In genomic region chr1:35539824-35540261, GRCh38 we compare ENCODE assay signal across 10 cellular contexts. TPM values are rescaled to one million over a fixed set of nuclear protein-coding genes. Genes with fewer than 3 reads are reported as not detected.
A peak's percentile ranks its signal among the peaks of the same experiment; 100 is the strongest.
DNase-seq lines count a peak whose midpoint lies in the region; ATAC-seq and TF ChIP-seq lines count a peak whose summit lies in the region.
"Had no signal": no experiment of that assay in that cellular context is flagged by ENCODE, and none has a peak within 500 bp of the region (broad histone marks: within the 10 kb centered on the region; RNA-seq: fewer than 3 reads in every experiment).

No MANE protein-coding gene starts in this region.

- H3K27me3 ChIP-seq in adrenal gland (no peaks in the 10 kb centered on the region), mesenchymal stem cell (ENCODE audit: control insufficient read depth in 1 of 2, insufficient read depth in 1 of 2, low read length in 2 of 2) (no peaks in the 10 kb centered on the region)
- H3K27me3 ChIP-seq: gastrocnemius medialis had no signal

- peaks cover 14% of the 10 kb centered on the region for H3K79me1 ChIP-seq in mesenchymal stem cell (replicated peaks; ENCODE audit: low read length, poor library complexity, severe bottlenecking)

- no peak overlapping the region for H2BK120ac ChIP-seq in mesenchymal stem cell (ENCODE audit: low read depth, low read length)

- H3K9ac ChIP-seq in mesenchymal stem cell (ENCODE audit: low read length), result peak overlapping the region; percentile 71

- no peaks in the 10 kb centered on the region for H3K36me3 ChIP-seq in adrenal gland (replicated peaks in 1 of 2)
- peaks cover 7 to 12% of the 10 kb centered on the region in 2 experiments for H3K36me3 ChIP-seq in mesenchymal stem cell (ENCODE audit: control insufficient read depth in 1 of 2, insufficient read depth in 2 of 2, low read depth in 1 of 2, low read length in 2 of 2)
- peaks cover 40% of the 10 kb centered on the region for H3K36me3 ChIP-seq in OCI-LY7 (ENCODE audit: insufficient read depth, low read length)
- H3K36me3 ChIP-seq: gastrocnemius medialis had no signal

- peak overlapping the region; percentile 48 to 73 for H3K4me3 Mint-ChIP-seq in CD14-positive monocyte

- H3K27ac Mint-ChIP-seq in CD14-positive monocyte, result peak overlapping the region; percentile 85 to 95 (median 92)

- TF ChIP-seq POLR2A in adrenal gland (IDR thresholded peaks at IDR 0.05), result no peak

- H3K4me3 ChIP-seq in adrenal gland, result no peak overlapping the region
- H3K4me3 ChIP-seq in mesenchymal stem cell (ENCODE audit: insufficient read depth in 1 of 2, low read depth in 1 of 2, low read length in 2 of 2), result peak overlapping the region in 1 of 2 experiments; percentile 53
- H3K4me3 ChIP-seq in OCI-LY7 (ENCODE audit: low read depth, low read length, poor library complexity, severe bottlenecking), result no peak overlapping the region
- H3K4me3 ChIP-seq: gastrocnemius medialis had no signal

- peaks cover 28 to 69% of the 10 kb centered on the region in 2 donors for H3K4me1 ChIP-seq in adrenal gland (replicated peaks in 1 of 2)
- peaks cover 11% of the 10 kb centered on the region for H3K4me1 ChIP-seq in mesenchymal stem cell (ENCODE audit: control insufficient read depth, insufficient read depth, low read depth, low read length)
- peaks cover 14% of the 10 kb centered on the region for H3K4me1 ChIP-seq in OCI-LY7 (ENCODE audit: insufficient read depth, low read length, poor library complexity, severe bottlenecking)

- H4K20me1 ChIP-seq in OCI-LY7 (ENCODE audit: insufficient read depth, low read length), result no peaks in the 10 kb centered on the region

- BruUV-seq in OCI-LY7 (replicated peaks; lab: Mats Ljungman, UMichigan), result no TSS peak

- H3K9me3 ChIP-seq in adrenal gland (replicated peaks in 1 of 3) (no peaks in the 10 kb centered on the region), mesenchymal stem cell (ENCODE audit: control insufficient read depth, low read length) (no peaks in the 10 kb centered on the region), OCI-LY7 (ENCODE audit: low read length) (no peaks in the 10 kb centered on the region)
- H3K9me3 ChIP-seq: gastrocnemius medialis had no signal

- H2AFZ ChIP-seq in mesenchymal stem cell (ENCODE audit: low read depth, low read length) (no peak overlapping the region), OCI-LY7 (ENCODE audit: low read length) (no peak overlapping the region)

- H3K27ac ChIP-seq in adrenal gland (peak overlapping the region in 4 of 5 donors; percentile 6 to 76 (median 37)), mesenchymal stem cell (ENCODE audit: low read length, poor library complexity, severe bottlenecking) (peak overlapping the region; percentile 14), OCI-LY7 (ENCODE audit: low read depth, low read length, poor library complexity, severe bottlenecking) (no peak overlapping the region)

- H4K8ac ChIP-seq in mesenchymal stem cell (ENCODE audit: low read length), result no peak overlapping the region

- H2BK5ac ChIP-seq in mesenchymal stem cell (ENCODE audit: low read depth, low read length, poor library complexity, severe bottlenecking), result no peak overlapping the region

- H3K9me2 ChIP-seq in OCI-LY7 (ENCODE audit: insufficient read depth, low read length), result no peaks in the 10 kb centered on the region

- H3K9me3 Mint-ChIP-seq in CD14-positive monocyte, result peaks cover 0 to 2% (median 0%) of the 10 kb centered on the region in 7 donors

- no peaks in the 10 kb centered on the region for H3K79me2 ChIP-seq in OCI-LY7 (ENCODE audit: insufficient read depth, low read depth, low read length)

- H3K18ac ChIP-seq in mesenchymal stem cell (ENCODE audit: low read depth in 1 of 2, low read length in 2 of 2), result no peak overlapping the region

- POLR2A ChIA-PET in OCI-LY7 (lab: Charles Lee), result no interaction called here

- no peak overlapping the region for H2BK12ac ChIP-seq in mesenchymal stem cell (ENCODE audit: low read length in 2 of 2)

- no peak overlapping the region for H3K23ac ChIP-seq in mesenchymal stem cell (ENCODE audit: low read length in 2 of 2)

- intact Hi-C loops in CD14-positive monocyte (cut with micrococcal nuclease), result loop anchor here in 1 of 2 donors (5.0 kb wide), 1 partner anchor 93 kb away; no protein-coding TSS in a partner anchor
- intact Hi-C loops in adrenal gland (cut with DNase I), result no loop called here
- intact Hi-C loops in OCI-LY7 (cut with micrococcal nuclease; ENCODE audit: unreplicated experiment), result no loop called here

- H3K27me3 Mint-ChIP-seq in CD14-positive monocyte (ENCODE audit: low read depth in 3 of 3), result peaks cover 0 to 2% (median 0%) of the 10 kb centered on the region in 3 donors

- H3K14ac ChIP-seq in mesenchymal stem cell (ENCODE audit: low read length in 2 of 2), result no peak overlapping the region

- H3K4me2 ChIP-seq in mesenchymal stem cell (ENCODE audit: low read length, poor library complexity, severe bottlenecking) (no peak overlapping the region), OCI-LY7 (ENCODE audit: low read length) (no peak overlapping the region)

- CTCF ChIA-PET in OCI-LY7 (lab: Charles Lee; ENCODE audit: unreplicated experiment), result no interaction called here

- peak; percentile 48 for ATAC-seq in HG03135 (IDR thresholded peaks at IDR 0.05; ENCODE audit: unreplicated experiment)

- H3K4ac ChIP-seq in mesenchymal stem cell (ENCODE audit: low read depth in 1 of 2, low read length in 2 of 2), result no peak overlapping the region

- no peak for TF ChIP-seq CTCF in CD14-positive monocyte (IDR thresholded peaks at IDR 0.05)
- no peak for TF ChIP-seq CTCF in adrenal gland (IDR thresholded peaks at IDR 0.05)
- TF ChIP-seq CTCF in OCI-LY7 (conservative IDR thresholded peaks at IDR 0.05; ENCODE audit: low read length), result no peak

- DNase-seq in CD14-positive monocyte (ENCODE audit: low spot score) (no peak), adrenal gland (peak in 2 of 7 donors; percentile 37 to 40), mesenchymal stem cell (peak; percentile 30), SKM-1 treated with dmso at 0.1 percent for 144 hours (lab: John Stamatoyannopoulos, UW; ENCODE audit: unreplicated experiment) (no peak), OCI-LY7 (ENCODE audit: low spot score) (no peak), NCI-H1417 (lab: John Stamatoyannopoulos, UW) (no peak)
- no peak for DNase-seq in stimulated activated CD4-positive, alpha-beta T cell treated with anti-CD3 and anti-CD28 coated beads, Interleukin-4, amount 100 ng/mL, for 24 hours
- DNase-seq: gastrocnemius medialis, NCI-H510A treated with DMSO at 0.1 percent for 48 hours had no signal

- H3K36me3 Mint-ChIP-seq in CD14-positive monocyte, result peaks cover 21 to 35% of the 10 kb centered on the region in 2 donors

- H2AK5ac ChIP-seq in mesenchymal stem cell (ENCODE audit: low read length, severe bottlenecking), result no peak overlapping the region

- no peak overlapping the region for H4K91ac ChIP-seq in mesenchymal stem cell (ENCODE audit: low read length)

- H3K4me1 Mint-ChIP-seq in CD14-positive monocyte, result peaks cover 59% of the 10 kb centered on the region

- no peak overlapping the region for H2BK15ac ChIP-seq in mesenchymal stem cell (ENCODE audit: low read depth, poor library complexity, severe bottlenecking)

- WGBS in adrenal gland, 4 donors, result 7 to 15% (median 12%) methylated on average over 1 of the region's 1 CpG
- WGBS in mesenchymal stem cell, result no CpG with 5 or more reads among the region's 1 CpG

RNA-seq across cellular contexts. Expression of gene KIAA0319L, which starts 17.4 kb away (rescaled TPM):
- polyA plus RNA-seq in CD14-positive monocyte (10 to 100 TPM; 20.6 to 28.6 TPM), adrenal gland (10 to 100 TPM; 26.5 to 60.1 (median 29.2) TPM)
- total RNA-seq in adrenal gland (100 to 1,000 TPM in 3 of 8 donors, 10 to 100 TPM in 5; 53.8 to 278 (median 91.0) TPM), OCI-LY7 (2022) (44.9 and 47.4 TPM in 2 replicates)
- polyA plus RNA-seq in mesenchymal stem cell (2013, experiment 1 of 2), result 37.8 TPM
- polyA plus RNA-seq in mesenchymal stem cell (2013, experiment 2 of 2), result 37.6 TPM
- 23.1 and 25.3 TPM in 2 replicates for total RNA-seq in OCI-LY7 (2014; rRNA removed; shearing (Covaris generic))

RNA-seq across cellular contexts. Expression of gene NCDN, which starts 17.8 kb away (rescaled TPM):
- polyA plus RNA-seq in CD14-positive monocyte, result 1 to 10 TPM; 5.0 to 7.0 TPM
- 10 to 100 TPM; 38.0 to 49.3 (median 44.5) TPM for total RNA-seq in adrenal gland
- 10 to 100 TPM; 12.0 to 28.7 (median 18.3) TPM for polyA plus RNA-seq in adrenal gland
- 19.5 TPM for polyA plus RNA-seq in mesenchymal stem cell (2013, experiment 1 of 2)
- 20.1 TPM for polyA plus RNA-seq in mesenchymal stem cell (2013, experiment 2 of 2)
- 16.5 and 22.2 TPM in 2 replicates for total RNA-seq in OCI-LY7 (2014; rRNA removed; shearing (Covaris generic))
- total RNA-seq in OCI-LY7 (2022), result 25.8 and 30.1 TPM in 2 replicates

RNA-seq across cellular contexts. Expression of gene TFAP2E, which starts 33.3 kb away (rescaled TPM):
- polyA plus RNA-seq in CD14-positive monocyte (1 to 10 TPM in 1 of 2 donors, under 1 TPM in 1; 0.77 to 1.5 TPM), adrenal gland (1 to 10 TPM in 2 of 3 donors, not detected in 1; 1.6 to 2.1 TPM)
- total RNA-seq in adrenal gland (under 1 TPM in 6 of 8 donors, not detected in 2; 0.21 to 0.69 (median 0.46) TPM), OCI-LY7 (2022) (1.2 and 1.4 TPM in 2 replicates)
- 0.11 TPM for polyA plus RNA-seq in mesenchymal stem cell (2013, experiment 1 of 2)
- 0.10 TPM for polyA plus RNA-seq in mesenchymal stem cell (2013, experiment 2 of 2)
- 1.1 and 1.3 TPM in 2 replicates for total RNA-seq in OCI-LY7 (2014; rRNA removed; shearing (Covaris generic))
- total RNA-seq: gastrocnemius medialis had no signal
